In genomic region chr12:106304797-106305196, GRCh38 we compare ENCODE assay signal across 15 cellular contexts. TPM values are rescaled to one million over a fixed set of nuclear protein-coding genes. Genes with fewer than 3 reads are reported as not detected.
DNase-seq lines count a peak whose midpoint lies in the region; ATAC-seq, FAIRE-seq and TF ChIP-seq lines count a peak whose summit lies in the region.
"Had no signal": no experiment of that assay in that cellular context is flagged by ENCODE, and none has a peak within 500 bp of the region (broad histone marks: within the 10 kb centered on the region; RNA-seq: fewer than 3 reads in every experiment).

No MANE protein-coding gene starts in this region.

- H3K9me3 Mint-ChIP-seq in Caco-2 (ENCODE audit: unreplicated experiment) (no peaks in the 10 kb centered on the region), natural killer cell (no peaks in the 10 kb centered on the region)

- no peaks in the 10 kb centered on the region for H3K27me3 ChIP-seq in Caco-2 (replicated peaks; ENCODE audit: control insufficient read depth, insufficient read depth, low read length)
- H3K27me3 ChIP-seq in dorsolateral prefrontal cortex, result no peaks in the 10 kb centered on the region
- no peaks in the 10 kb centered on the region for H3K27me3 ChIP-seq in A673 (replicated peaks; ENCODE audit: insufficient read depth, low read depth, low read length, poor library complexity)
- H3K27me3 ChIP-seq: pancreas had no signal

- H3K4me3 Mint-ChIP-seq in Caco-2 (ENCODE audit: unreplicated experiment) (peak overlapping the region; percentile 92), natural killer cell (peak overlapping the region; percentile 97)

- no peak for ATAC-seq in natural killer cell
- ATAC-seq: lower lobe of right lung, pancreas had no signal

- POLR2A ChIA-PET in Caco-2 (lab: Charles Lee), result no interaction called here
- POLR2A ChIA-PET in A673 (lab: Charles Lee; ENCODE audit: low non-redundant PET), result no interaction called here

- no peak overlapping the region for H3K27ac Mint-ChIP-seq in Caco-2 (ENCODE audit: unreplicated experiment)
- peak overlapping the region; percentile 96 to 99 for H3K27ac Mint-ChIP-seq in natural killer cell

- H3K4me3 ChIP-seq in AG10803 (ENCODE audit: low read length), result no peak overlapping the region; the same call in 1 of the 2 replicates
- H3K4me3 ChIP-seq in Caco-2 (ENCODE audit: low read depth, low read length), result no peak overlapping the region
- peak overlapping the region in 58 of 59 donors; percentile 2 to 100 (median 93) for H3K4me3 ChIP-seq in dorsolateral prefrontal cortex
- no peak overlapping the region for H3K4me3 ChIP-seq in A673 (ENCODE audit: low read depth, low read length, poor library complexity, severe bottlenecking)

- TF ChIP-seq CTCF in AG10803 (conservative IDR thresholded peaks at IDR 0.05; ENCODE audit: low read length), result no peak
- no peak for TF ChIP-seq CTCF in Caco-2 (IDR thresholded peaks at IDR 0.05; ENCODE audit: insufficient read depth in 1 of 2, low read depth in 1 of 2, low read length in 1 of 2, severe bottlenecking in 1 of 2, unreplicated experiment in 1 of 2)
- TF ChIP-seq CTCF in dorsolateral prefrontal cortex (IDR thresholded peaks at IDR 0.05 in 54 of 56, conservative IDR thresholded peaks at IDR 0.05 in 2 of 56; ENCODE audit: low read depth in 1 of 56, partially characterized antibody in 56 of 56), result no peak
- no peak for TF ChIP-seq CTCF in natural killer cell (IDR thresholded peaks at IDR 0.05)
- TF ChIP-seq CTCF in D721Med (IDR thresholded peaks at IDR 0.05; ENCODE audit: insufficient read depth, missing control alignments), result no peak
- TF ChIP-seq CTCF in A673 (conservative IDR thresholded peaks at IDR 0.05; ENCODE audit: low read depth, low read length), result no peak

- H3K27ac ChIP-seq in dorsolateral prefrontal cortex (peak overlapping the region; percentile 72 to 100 (median 98)), A673 (ENCODE audit: low read depth, low read length, poor library complexity, severe bottlenecking) (no peak overlapping the region)

- intact Hi-C loops in Caco-2 (cut with micrococcal nuclease; ENCODE audit: unreplicated experiment) (no loop called here), dorsolateral prefrontal cortex (cut with DNase I) (loop anchor here (2.0 to 10.0 kb wide), 6 partner anchors 38 to 167 kb away; partner anchors contain the start of genes CKAP4 (in 1 of the 2), NUAK1 (in 1 of the 2) and POLR3B (in 1 of the 2)), natural killer cell (cut with micrococcal nuclease) (no loop called here), A673 (cut with micrococcal nuclease; ENCODE audit: unreplicated experiment) (no loop called here)

- BruUV-seq in Caco-2 (replicated peaks; lab: Mats Ljungman, UMichigan) (no TSS peak), A673 (replicated peaks; lab: Mats Ljungman, UMichigan) (no TSS peak)

- H3K36me3 ChIP-seq in Caco-2 (ENCODE audit: control insufficient read depth, insufficient read depth, low read length) (no peaks in the 10 kb centered on the region), A673 (ENCODE audit: insufficient read depth, low read length, poor library complexity, severe bottlenecking) (no peaks in the 10 kb centered on the region)
- H3K36me3 ChIP-seq: lower lobe of right lung, pancreas had no signal

- peaks cover 14% of the 10 kb centered on the region for H3K4me1 Mint-ChIP-seq in Caco-2 (ENCODE audit: low read depth, unreplicated experiment)
- peaks cover 63% of the 10 kb centered on the region in 2 donors for H3K4me1 Mint-ChIP-seq in natural killer cell

- H3K9me3 ChIP-seq in Caco-2 (no peaks in the 10 kb centered on the region), A673 (ENCODE audit: low read depth, low read length, poor library complexity, severe bottlenecking) (no peaks in the 10 kb centered on the region)
- H3K9me3 ChIP-seq: lower lobe of right lung, pancreas had no signal

- no peaks in the 10 kb centered on the region for H3K27me3 Mint-ChIP-seq in Caco-2 (ENCODE audit: insufficient read depth, unreplicated experiment)
- H3K27me3 Mint-ChIP-seq in natural killer cell (ENCODE audit: low read depth in 2 of 2), result no peaks in the 10 kb centered on the region

- peak; percentile 42 for DNase-seq in AG10803 (ENCODE audit: low read depth)
- no peak for DNase-seq in Caco-2
- DNase-seq in dorsolateral prefrontal cortex, result no peak
- no peak for DNase-seq in natural killer cell
- no peak for DNase-seq in inferior parietal cortex (ENCODE audit: extremely low spot score)
- DNase-seq in GDM1 (lab: John Stamatoyannopoulos, UW), result no peak
- no peak for DNase-seq in D721Med (ENCODE audit: insufficient read length, low spot score)
- DNase-seq in A673 (ENCODE audit: low spot score), result no peak
- DNase-seq: AML-193; lower lobe of right lung; NCI-H1092; NCI-H2171; pancreas; stimulated activated CD4-positive, alpha-beta T cell treated with anti-CD3 and anti-CD28 coated beads, Interleukin-15, amount 100 ng/mL, for 24 hours had no signal

- H3K4me1 ChIP-seq in Caco-2, result peaks cover 33% of the 10 kb centered on the region
- H3K4me1 ChIP-seq in A673 (ENCODE audit: insufficient read depth, low read length, poor library complexity, severe bottlenecking), result peaks cover 5% of the 10 kb centered on the region

- FAIRE-seq in D721Med (lab: Jason Lieb, UNC), result no peak
- FAIRE-seq: GM12891, pancreas had no signal

- CTCF ChIA-PET in Caco-2 (lab: Charles Lee) (no interaction called here), A673 (lab: Charles Lee) (no interaction called here)

- H3K36me3 Mint-ChIP-seq in Caco-2 (ENCODE audit: insufficient read depth, unreplicated experiment), result no peaks in the 10 kb centered on the region
- H3K36me3 Mint-ChIP-seq in natural killer cell, result no peaks in the 10 kb centered on the region

RNA-seq across cellular contexts. Expression of gene TCP11L2, which starts 2.3 kb away (rescaled TPM):
- total RNA-seq in Caco-2 (2022) (7.7 and 11.8 TPM in 2 replicates), dorsolateral prefrontal cortex (100 to 1,000 TPM in 2 of 120 experiments, 10 to 100 TPM in 118; 20.9 to 141 (median 42.8) TPM), natural killer cell (10 to 100 TPM; 68.8 to 97.7 (median 71.1) TPM), A673 (2021) (0.39 and 3.0 TPM in 2 replicates)

RNA-seq across cellular contexts. Expression of gene POLR3B, which starts 52.8 kb away (rescaled TPM):
- total RNA-seq in Caco-2 (2022) (13.7 and 13.9 TPM in 2 replicates), dorsolateral prefrontal cortex (10 to 100 TPM in 105 of 120 experiments, 1 to 10 TPM in 15; 7.5 to 25.1 (median 12.6) TPM), natural killer cell (1 to 10 TPM; 3.8 to 8.1 (median 5.4) TPM), A673 (2021) (13.7 and 14.8 TPM in 2 replicates)

RNA-seq across cellular contexts. Expression of gene CKAP4, which starts 57.0 kb away (rescaled TPM):
- total RNA-seq in Caco-2 (2022) (60.8 and 63.1 TPM in 2 replicates), dorsolateral prefrontal cortex (10 to 100 TPM; 11.0 to 24.2 (median 17.7) TPM), natural killer cell (10 to 100 TPM in 1 of 3 donors, 1 to 10 TPM in 2; 2.0 to 19.4 (median 2.0) TPM), A673 (2021) (81.8 and 89.4 TPM in 2 replicates)

Comparison
In these comparisons a context has a peak if more than half of its experiments do, and no peak if none do; other contexts are left out.
1. H3K4me3 ChIP-seq: peak in dorsolateral prefrontal cortex (58 of 59); none in AG10803 (single experiment), Caco-2 (single experiment) and A673 (single experiment).
2. intact Hi-C loops: an anchor here in dorsolateral prefrontal cortex (2.0 to 10.0 kb wide); none called in Caco-2, natural killer cell and A673.